In genomic region chr1:228140724-228141081, GRCh38 we compare ENCODE assay signal across 8 cellular contexts. TPM values are rescaled to one million over a fixed set of nuclear protein-coding genes. Genes with fewer than 3 reads are reported as not detected.
DNase-seq lines count a peak whose midpoint lies in the region; ATAC-seq and TF ChIP-seq lines count a peak whose summit lies in the region.

No MANE protein-coding gene starts in this region.

- H3K27ac ChIP-seq in 22Rv1 = peak overlapping the region; percentile 86
- peak overlapping the region; percentile 92 for H3K27ac ChIP-seq in mesodermal cell (ENCODE audit: low read depth, low read length, severe bottlenecking)

- H3K36me3 ChIP-seq in mesodermal cell (ENCODE audit: control insufficient read depth, insufficient read depth, low read length) = peaks cover 15% of the 10 kb centered on the region

- DNase-seq in MCF 10A (ENCODE audit: unreplicated experiment) = no peak
- DNase-seq in NCI-H774 (lab: John Stamatoyannopoulos, UW) = no peak
- no peak for DNase-seq in activated CD4-positive, alpha-beta T cell treated with anti-CD3 and anti-CD28 coated beads, Interleukin-2, amount 50 U/mL, for 1 hour

- H3K36me3 Mint-ChIP-seq in MCF 10A (ENCODE audit: insufficient read depth, unreplicated experiment) = peaks cover 25% of the 10 kb centered on the region

- peak overlapping the region; percentile 95 for H3K4me3 ChIP-seq in mesodermal cell (ENCODE audit: extremely low read depth, insufficient read depth, low read length, poor library complexity, severe bottlenecking)

- peak overlapping the region; percentile 95 for H3K27ac Mint-ChIP-seq in MCF 10A (ENCODE audit: low read depth, unreplicated experiment)

- H3K9me3 Mint-ChIP-seq in MCF 10A (ENCODE audit: unreplicated experiment) = no peaks in the 10 kb centered on the region

- peaks cover 23% of the 10 kb centered on the region for H3K27me3 Mint-ChIP-seq in MCF 10A (ENCODE audit: insufficient read depth, unreplicated experiment)

- CTCF ChIA-PET in MCF 10A (lab: Yijun Ruan, JAX) = interaction anchor here (0.5 to 7.3 kb wide), 8 partner anchors 9 to 345 kb away, joined by 3 to 72 read pairs (median 3); partner anchors contain the start of gene IBA57

- POLR2A ChIA-PET in MCF 10A (lab: Yijun Ruan, JAX) = interaction anchor here (0.6 to 9.7 kb wide), 24 partner anchors 9 to 406 kb away, joined by 3 to 318 read pairs (median 4); partner anchors contain the start of genes ARF1, GJC2, IBA57 and MRPL55

- ATAC-seq in HG03108 (IDR thresholded peaks at IDR 0.05; ENCODE audit: unreplicated experiment) (peak; percentile 0), GM18519 (IDR thresholded peaks at IDR 0.05; ENCODE audit: low FRiP score, unreplicated experiment) (no peak), GM18909 (IDR thresholded peaks at IDR 0.05; ENCODE audit: poor library complexity, unreplicated experiment) (no peak)

- H3K4me1 ChIP-seq in mesodermal cell (ENCODE audit: control insufficient read depth, insufficient read depth, low read length, poor library complexity, severe bottlenecking) = peaks cover 4% of the 10 kb centered on the region

- H3K9me3 ChIP-seq in mesodermal cell (ENCODE audit: control insufficient read depth, low read length) = no peaks in the 10 kb centered on the region

- TF ChIP-seq CTCF in 22Rv1 (IDR thresholded peaks at IDR 0.05) (no peak), MCF 10A (IDR thresholded peaks at IDR 0.05; ENCODE audit: unreplicated experiment) (no peak)

- peak overlapping the region; percentile 99 for H3K4me3 Mint-ChIP-seq in MCF 10A (ENCODE audit: unreplicated experiment)

- peaks cover 25% of the 10 kb centered on the region for H3K4me1 Mint-ChIP-seq in MCF 10A (ENCODE audit: insufficient read depth, unreplicated experiment)

- BruUV-seq in MCF 10A (replicated peaks; lab: Mats Ljungman, UMichigan) = no TSS peak

- intact Hi-C loops in MCF 10A (cut with micrococcal nuclease) = loop anchor here (1.0 kb wide), 2 partner anchors 26 to 31 kb away; partner anchors contain the start of gene MRPL55

- 8 to 9% methylated on average over 14 to 20 of the region's 20 CpGs for WGBS in mesodermal cell (ENCODE audit: insufficient coverage in 2 of 2), 2 experiments

RNA-seq across cellular contexts. Expression of gene GUK1, which starts 0.6 kb away (rescaled TPM):
- 495 and 510 TPM in 2 replicates for total RNA-seq in MCF 10A (2022)
- polyA plus RNA-seq in mesodermal cell (2013, experiment 1 of 2) = 181 TPM
- polyA plus RNA-seq in mesodermal cell (2013, experiment 2 of 2) = 154 TPM

RNA-seq across cellular contexts. Expression of gene GJC2, which starts 9.0 kb away (rescaled TPM):
- 9.0 and 18.5 TPM in 2 replicates for total RNA-seq in MCF 10A (2022)
- 0.37 TPM for polyA plus RNA-seq in mesodermal cell (2013, experiment 1 of 2)
- 0.15 TPM for polyA plus RNA-seq in mesodermal cell (2013, experiment 2 of 2)

RNA-seq across cellular contexts. Expression of gene IBA57, which starts 24.9 kb away (rescaled TPM):
- 12.0 and 16.5 TPM in 2 replicates for total RNA-seq in MCF 10A (2022)
- polyA plus RNA-seq in mesodermal cell (2013, experiment 1 of 2) = 1.5 TPM
- polyA plus RNA-seq in mesodermal cell (2013, experiment 2 of 2) = 1.7 TPM

RNA-seq across cellular contexts. Expression of gene MRPL55, which starts 31.6 kb away (rescaled TPM):
- 85.4 and 111 TPM in 2 replicates for total RNA-seq in MCF 10A (2022)
- polyA plus RNA-seq in mesodermal cell (2013, experiment 1 of 2) = 52.1 TPM
- 40.0 TPM for polyA plus RNA-seq in mesodermal cell (2013, experiment 2 of 2)

RNA-seq across cellular contexts. Expression of gene C1orf35, which starts 37.6 kb away (rescaled TPM):
- 48.9 and 49.2 TPM in 2 replicates for total RNA-seq in MCF 10A (2022)
- polyA plus RNA-seq in mesodermal cell (2013, experiment 1 of 2) = 17.9 TPM
- 17.6 TPM for polyA plus RNA-seq in mesodermal cell (2013, experiment 2 of 2)
